In genomic region chr12:57896139-57896436, GRCh38 we compare ENCODE assay signal across 8 cellular contexts.
DNase-seq lines count a peak whose midpoint lies in the region; ATAC-seq, FAIRE-seq and TF ChIP-seq lines count a peak whose summit lies in the region.

No MANE protein-coding gene starts in this region.

- H3K36me3 ChIP-seq in SK-N-MC (ENCODE audit: insufficient read depth, low read length) = no peaks in the 10 kb centered on the region
- H3K36me3 ChIP-seq in rectal smooth muscle tissue (ENCODE audit: control insufficient read depth, insufficient read depth, low read length) = no peaks in the 10 kb centered on the region

- H3K4me3 ChIP-seq in GM12864 (ENCODE audit: low read depth, low read length) (peak overlapping the region; percentile 5), SK-N-MC (peak overlapping the region; percentile 79), foreskin fibroblast (ENCODE audit: low read depth in 1 of 2, low read length in 2 of 2) (peak overlapping the region; percentile 41 to 51), rectal smooth muscle tissue (ENCODE audit: low read length) (peak overlapping the region; percentile 65)

- TF ChIP-seq CTCF in GM12864 (IDR thresholded peaks at IDR 0.05; ENCODE audit: low read depth, low read length, missing control alignments) (no peak), foreskin fibroblast (IDR thresholded peaks at IDR 0.05; ENCODE audit: low read depth, low read length) (peak; percentile 4)

- DNase-seq in GM12864 (ENCODE audit: low read depth) = no peak
- no peak for DNase-seq in SK-N-MC (ENCODE audit: low read depth, low spot score)
- peak in 1 of 2 donors; percentile 38 for DNase-seq in foreskin fibroblast
- DNase-seq in SKM-1 treated with dmso at 0.1 percent for 144 hours (lab: John Stamatoyannopoulos, UW; ENCODE audit: unreplicated experiment) = no peak
- DNase-seq in dedifferentiated amniotic fluid mesenchymal stem cell (ENCODE audit: extremely low spot score) = no peak
- no peak for DNase-seq in H54 (ENCODE audit: insufficient read length, low spot score)

- H3K27ac ChIP-seq in SK-N-MC (peak overlapping the region; percentile 99), rectal smooth muscle tissue (ENCODE audit: low read depth, low read length) (peak overlapping the region; percentile 99)

- H3K9ac ChIP-seq in SK-N-MC (ENCODE audit: insufficient read length) (peak overlapping the region; percentile 87), rectal smooth muscle tissue (ENCODE audit: low read length) (peak overlapping the region; percentile 55)

- TF ChIP-seq POLR2A in H54 (IDR thresholded peaks at IDR 0.05; ENCODE audit: low read depth, low read length) = no peak

- no peaks in the 10 kb centered on the region for H3K27me3 ChIP-seq in rectal smooth muscle tissue (ENCODE audit: control insufficient read depth, insufficient read depth, low read length)

- ATAC-seq in HG03135 (IDR thresholded peaks at IDR 0.05; ENCODE audit: unreplicated experiment) = no peak

- no peak for FAIRE-seq in H54 (lab: Jason Lieb, UNC)

- H3K9me3 ChIP-seq in SK-N-MC (ENCODE audit: low read depth, low read length) = no peaks in the 10 kb centered on the region

- peaks cover 62% of the 10 kb centered on the region for H3K4me1 ChIP-seq in rectal smooth muscle tissue (ENCODE audit: control insufficient read depth, insufficient read depth, low read length)

Comparison
In these comparisons a context has a peak if more than half of its experiments do, and no peak if none do; other contexts are left out.
1. H3K4me3 ChIP-seq: peak in every context shown above with its lines; median percentile 79 in SK-N-MC; 65 in rectal smooth muscle tissue; 46 in foreskin fibroblast; 5 in GM12864.